ENCODE assay signal across 8 cellular contexts in genomic region chr17:64781394-64781793, GRCh38.
A peak's percentile ranks its signal among the peaks of the same experiment; 100 is the strongest.
DNase-seq lines count a peak whose midpoint lies in the region; ATAC-seq and TF ChIP-seq lines count a peak whose summit lies in the region.

No MANE protein-coding gene starts in this region.

- H3K27ac Mint-ChIP-seq in T-cell = no peak overlapping the region
- H3K27ac Mint-ChIP-seq in central memory CD8-positive, alpha-beta T cell (ENCODE audit: low read depth) = no peak overlapping the region

- POLR2A ChIA-PET in T-cell (lab: Charles Lee) = no interaction called here

- H3K27ac ChIP-seq in thyroid gland = peak overlapping the region in 2 of 3 donors; percentile 59 to 65

- peak overlapping the region; percentile 28 to 67 (median 39) for H3K4me3 Mint-ChIP-seq in T-cell
- peak overlapping the region; percentile 74 for H3K4me3 Mint-ChIP-seq in central memory CD8-positive, alpha-beta T cell

- peaks cover 41 to 51% of the 10 kb centered on the region in 2 donors for H3K4me1 ChIP-seq in thyroid gland

- intact Hi-C loops in lower leg skin (cut with DNase I; ENCODE audit: low total_unique reads) = no loop called here
- intact Hi-C loops in thyroid gland (cut with DNase I) = no loop called here

- TF ChIP-seq POLR2A in lower leg skin (IDR thresholded peaks at IDR 0.05) (no peak), thyroid gland (IDR thresholded peaks at IDR 0.05) (no peak)

- H3K27me3 Mint-ChIP-seq in T-cell = peaks cover 0 to 1% of the 10 kb centered on the region in 2 donors
- H3K27me3 Mint-ChIP-seq in central memory CD8-positive, alpha-beta T cell = no peaks in the 10 kb centered on the region

- peaks cover 12 to 32% (median 29%) of the 10 kb centered on the region in 3 donors for H3K4me1 Mint-ChIP-seq in T-cell
- peaks cover 28% of the 10 kb centered on the region for H3K4me1 Mint-ChIP-seq in central memory CD8-positive, alpha-beta T cell

- H3K27me3 ChIP-seq in thyroid gland = no peaks in the 10 kb centered on the region

- no peaks in the 10 kb centered on the region for H3K9me3 ChIP-seq in thyroid gland

- CTCF ChIA-PET in T-cell (lab: Charles Lee) = no interaction called here

- ATAC-seq in T-cell (replicated peaks in 1 of 4) = peak; percentile 28 to 54 (median 43)
- ATAC-seq in central memory CD8-positive, alpha-beta T cell (replicated peaks; ENCODE audit: extremely low read depth, poor library complexity, severe bottlenecking) = peak; percentile 33
- ATAC-seq in GM21723 (IDR thresholded peaks at IDR 0.05; ENCODE audit: unreplicated experiment) = no peak
- no peak for ATAC-seq in HG03460 (IDR thresholded peaks at IDR 0.05; ENCODE audit: unreplicated experiment)

- peaks cover 2 to 13% of the 10 kb centered on the region in 2 donors for H3K36me3 ChIP-seq in thyroid gland

- peaks cover 12% of the 10 kb centered on the region for H3K36me3 Mint-ChIP-seq in T-cell
- peaks cover 20% of the 10 kb centered on the region for H3K36me3 Mint-ChIP-seq in central memory CD8-positive, alpha-beta T cell (ENCODE audit: insufficient read depth)

- no peaks in the 10 kb centered on the region for H3K9me3 Mint-ChIP-seq in T-cell
- no peaks in the 10 kb centered on the region for H3K9me3 Mint-ChIP-seq in central memory CD8-positive, alpha-beta T cell

- no peak overlapping the region for H3K4me3 ChIP-seq in lower leg skin (ENCODE audit: low read depth, poor library complexity, severe bottlenecking)
- peak overlapping the region in 1 of 3 donors; percentile 40 for H3K4me3 ChIP-seq in thyroid gland (replicated peaks in 1 of 3)

- DNase-seq in NCI-H2196 (lab: John Stamatoyannopoulos, UW; ENCODE audit: unreplicated experiment) (peak; percentile 27), NCI-H2196 treated with DMSO at 0.1 percent for 48 hours (lab: John Stamatoyannopoulos, UW; ENCODE audit: unreplicated experiment) (no peak), T-cell (peak in 30 of 34 experiments; percentile 26 to 66 (median 45)), lower leg skin (ENCODE audit: low spot score in 2 of 2) (peak; percentile 61 to 95), thyroid gland (peak; percentile 48 to 51)
- peak in 1 of 2 donors; percentile 37 for DNase-seq in central memory CD8-positive, alpha-beta T cell (ENCODE audit: low spot score in 2 of 2)

- 2 to 9% methylated on average over 22 to 34 of the region's 40 CpGs for WGBS in lower leg skin, 2 donors
- WGBS in thyroid gland, 2 donors = 11 to 17% methylated on average over 5 to 8 of the region's 40 CpGs

- TF ChIP-seq CTCF in lower leg skin (IDR thresholded peaks at IDR 0.05) (no peak), thyroid gland (IDR thresholded peaks at IDR 0.05) (no peak)

Comparison
In these comparisons a context has a peak if more than half of its experiments do, and no peak if none do; other contexts are left out.
1. ATAC-seq: peak in T-cell (4 of 4) and central memory CD8-positive, alpha-beta T cell (single experiment); none in GM21723 (single experiment) and HG03460 (single experiment).